ENCODE assay signal across 1 cellular context in genomic region chr22:42079319-42080251, GRCh38.
A peak's percentile ranks its signal among the peaks of the same experiment; 100 is the strongest.
TF ChIP-seq lines count a peak whose summit lies in the region.

A gene with protein sequence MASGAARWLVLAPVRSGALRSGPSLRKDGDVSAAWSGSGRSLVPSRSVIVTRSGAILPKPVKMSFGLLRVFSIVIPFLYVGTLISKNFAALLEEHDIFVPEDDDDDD (plus strand): TSS chr22:42079700. CDS start chr22:42079769, 69 bp downstream.

TF ChIP-seq in HepG2, 621 proteins besides CTCF, POLR2A, EP300 and RAD21 (continued from another document and continues in another):
- TF ChIP-seq PAXIP1 (CRISPR knock-in tag; conservative IDR thresholded peaks at IDR 0.05), result peak; percentile 39
- no peak for TF ChIP-seq MZF1 (CRISPR knock-in tag; IDR thresholded peaks at IDR 0.05; ENCODE audit: borderline replicate concordance)
- TF ChIP-seq ZKSCAN5 (CRISPR knock-in tag; IDR thresholded peaks at IDR 0.05), result no peak
- TF ChIP-seq PRDM10 (CRISPR knock-in tag; IDR thresholded peaks at IDR 0.05; ENCODE audit: low read depth), result peak; percentile 34; the same call in 1 of the 2 replicates
- TF ChIP-seq RNF2 (conservative IDR thresholded peaks at IDR 0.05; ENCODE audit: low read depth), result no peak; the same call in none of the 2 replicates
- TF ChIP-seq MXD4 (CRISPR knock-in tag; IDR thresholded peaks at IDR 0.05), result no peak; the same call in 1 of the 2 replicates
- peak; percentile 28; the same call in 1 of the 2 replicates for TF ChIP-seq CCDC6 (CRISPR knock-in tag; IDR thresholded peaks at IDR 0.05)
- TF ChIP-seq ZNF550 (CRISPR knock-in tag; IDR thresholded peaks at IDR 0.05; ENCODE audit: borderline replicate concordance), result no peak
- no peak for TF ChIP-seq SRF (IDR thresholded peaks at IDR 0.05; ENCODE audit: low read depth, low read length)
- no peak for TF ChIP-seq ZNF83 (CRISPR knock-in tag; IDR thresholded peaks at IDR 0.05; ENCODE audit: borderline replicate concordance)
- TF ChIP-seq ZNF709 (CRISPR knock-in tag; IDR thresholded peaks at IDR 0.05), result peak; percentile 52; the same call in 1 of the 2 replicates
- peak; percentile 71 for TF ChIP-seq KDM2A (CRISPR knock-in tag; IDR thresholded peaks at IDR 0.05; ENCODE audit: borderline replicate concordance, low read depth)
- peak; percentile 79 for TF ChIP-seq ZBTB21 (CRISPR knock-in tag; IDR thresholded peaks at IDR 0.05)
- peak; percentile 55 for TF ChIP-seq NR2C2 (CRISPR knock-in tag; IDR thresholded peaks at IDR 0.05; ENCODE audit: borderline replicate concordance)
- TF ChIP-seq, protein P1, sequence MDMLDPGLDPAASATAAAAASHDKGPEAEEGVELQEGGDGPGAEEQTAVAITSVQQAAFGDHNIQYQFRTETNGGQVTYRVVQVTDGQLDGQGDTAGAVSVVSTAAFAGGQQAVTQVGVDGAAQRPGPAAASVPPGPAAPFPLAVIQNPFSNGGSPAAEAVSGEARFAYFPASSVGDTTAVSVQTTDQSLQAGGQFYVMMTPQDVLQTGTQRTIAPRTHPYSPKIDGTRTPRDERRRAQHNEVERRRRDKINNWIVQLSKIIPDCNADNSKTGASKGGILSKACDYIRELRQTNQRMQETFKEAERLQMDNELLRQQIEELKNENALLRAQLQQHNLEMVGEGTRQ (IDR thresholded peaks at IDR 0.05; ENCODE audit: low read depth, low read length), result no peak
- TF ChIP-seq, protein P1 (CRISPR knock-in tag; IDR thresholded peaks at IDR 0.05; ENCODE audit: borderline replicate concordance), result peak; percentile 36; the same call in 1 of the 2 replicates
- TF ChIP-seq, protein P2, sequence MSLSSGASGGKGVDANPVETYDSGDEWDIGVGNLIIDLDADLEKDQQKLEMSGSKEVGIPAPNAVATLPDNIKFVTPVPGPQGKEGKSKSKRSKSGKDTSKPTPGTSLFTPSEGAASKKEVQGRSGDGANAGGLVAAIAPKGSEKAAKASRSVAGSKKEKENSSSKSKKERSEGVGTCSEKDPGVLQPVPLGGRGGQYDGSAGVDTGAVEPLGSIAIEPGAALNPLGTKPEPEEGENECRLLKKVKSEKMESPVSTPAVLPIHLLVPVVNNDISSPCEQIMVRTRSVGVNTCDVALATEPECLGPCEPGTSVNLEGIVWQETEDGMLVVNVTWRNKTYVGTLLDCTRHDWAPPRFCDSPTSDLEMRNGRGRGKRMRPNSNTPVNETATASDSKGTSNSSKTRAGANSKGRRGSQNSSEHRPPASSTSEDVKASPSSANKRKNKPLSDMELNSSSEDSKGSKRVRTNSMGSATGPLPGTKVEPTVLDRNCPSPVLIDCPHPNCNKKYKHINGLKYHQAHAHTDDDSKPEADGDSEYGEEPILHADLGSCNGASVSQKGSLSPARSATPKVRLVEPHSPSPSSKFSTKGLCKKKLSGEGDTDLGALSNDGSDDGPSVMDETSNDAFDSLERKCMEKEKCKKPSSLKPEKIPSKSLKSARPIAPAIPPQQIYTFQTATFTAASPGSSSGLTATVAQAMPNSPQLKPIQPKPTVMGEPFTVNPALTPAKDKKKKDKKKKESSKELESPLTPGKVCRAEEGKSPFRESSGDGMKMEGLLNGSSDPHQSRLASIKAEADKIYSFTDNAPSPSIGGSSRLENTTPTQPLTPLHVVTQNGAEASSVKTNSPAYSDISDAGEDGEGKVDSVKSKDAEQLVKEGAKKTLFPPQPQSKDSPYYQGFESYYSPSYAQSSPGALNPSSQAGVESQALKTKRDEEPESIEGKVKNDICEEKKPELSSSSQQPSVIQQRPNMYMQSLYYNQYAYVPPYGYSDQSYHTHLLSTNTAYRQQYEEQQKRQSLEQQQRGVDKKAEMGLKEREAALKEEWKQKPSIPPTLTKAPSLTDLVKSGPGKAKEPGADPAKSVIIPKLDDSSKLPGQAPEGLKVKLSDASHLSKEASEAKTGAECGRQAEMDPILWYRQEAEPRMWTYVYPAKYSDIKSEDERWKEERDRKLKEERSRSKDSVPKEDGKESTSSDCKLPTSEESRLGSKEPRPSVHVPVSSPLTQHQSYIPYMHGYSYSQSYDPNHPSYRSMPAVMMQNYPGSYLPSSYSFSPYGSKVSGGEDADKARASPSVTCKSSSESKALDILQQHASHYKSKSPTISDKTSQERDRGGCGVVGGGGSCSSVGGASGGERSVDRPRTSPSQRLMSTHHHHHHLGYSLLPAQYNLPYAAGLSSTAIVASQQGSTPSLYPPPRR (CRISPR knock-in tag; IDR thresholded peaks at IDR 0.05; ENCODE audit: borderline replicate concordance), result peak; percentile 40; the same call in 1 of the 2 replicates
- TF ChIP-seq ZNF883 (CRISPR knock-in tag; IDR thresholded peaks at IDR 0.05; ENCODE audit: not compliant biosample characterization), result peak; percentile 86
- peak; percentile 77; the same call in 1 of the 2 replicates for TF ChIP-seq ZBTB4 (CRISPR knock-in tag; IDR thresholded peaks at IDR 0.05; ENCODE audit: borderline replicate concordance)
- TF ChIP-seq NFE2 (CRISPR knock-in tag; IDR thresholded peaks at IDR 0.05), result no peak
- no peak for TF ChIP-seq ZNF790 (CRISPR knock-in tag; IDR thresholded peaks at IDR 0.05; ENCODE audit: borderline replicate concordance)
- TF ChIP-seq DNMT1 (CRISPR knock-in tag; IDR thresholded peaks at IDR 0.05), result 0 out of 2 replicates have a peak, but pooled peaks have one; percentile 66
- no peak for TF ChIP-seq ADNP (CRISPR knock-in tag; IDR thresholded peaks at IDR 0.05)
- TF ChIP-seq ZNF781 (CRISPR knock-in tag; IDR thresholded peaks at IDR 0.05; ENCODE audit: borderline replicate concordance, not compliant biosample characterization), result peak; percentile 47
- TF ChIP-seq PAWR (CRISPR knock-in tag; IDR thresholded peaks at IDR 0.05; ENCODE audit: borderline replicate concordance), result no peak
- TF ChIP-seq ZNF598 (CRISPR knock-in tag; IDR thresholded peaks at IDR 0.05; ENCODE audit: borderline replicate concordance), result peak; percentile 80; the same call in 1 of the 2 replicates
- TF ChIP-seq, protein P3, sequence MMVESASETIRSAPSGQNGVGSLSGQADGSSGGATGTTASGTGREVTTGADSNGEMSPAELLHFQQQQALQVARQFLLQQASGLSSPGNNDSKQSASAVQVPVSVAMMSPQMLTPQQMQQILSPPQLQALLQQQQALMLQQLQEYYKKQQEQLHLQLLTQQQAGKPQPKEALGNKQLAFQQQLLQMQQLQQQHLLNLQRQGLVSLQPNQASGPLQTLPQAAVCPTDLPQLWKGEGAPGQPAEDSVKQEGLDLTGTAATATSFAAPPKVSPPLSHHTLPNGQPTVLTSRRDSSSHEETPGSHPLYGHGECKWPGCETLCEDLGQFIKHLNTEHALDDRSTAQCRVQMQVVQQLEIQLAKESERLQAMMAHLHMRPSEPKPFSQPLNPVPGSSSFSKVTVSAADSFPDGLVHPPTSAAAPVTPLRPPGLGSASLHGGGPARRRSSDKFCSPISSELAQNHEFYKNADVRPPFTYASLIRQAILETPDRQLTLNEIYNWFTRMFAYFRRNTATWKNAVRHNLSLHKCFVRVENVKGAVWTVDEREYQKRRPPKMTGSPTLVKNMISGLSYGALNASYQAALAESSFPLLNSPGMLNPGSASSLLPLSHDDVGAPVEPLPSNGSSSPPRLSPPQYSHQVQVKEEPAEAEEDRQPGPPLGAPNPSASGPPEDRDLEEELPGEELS (CRISPR knock-in tag; IDR thresholded peaks at IDR 0.05), result 0 out of 2 replicates have a peak, but pooled peaks have one; percentile 43
- TF ChIP-seq CREM (IDR thresholded peaks at IDR 0.05), result peak; percentile 53
- no peak for TF ChIP-seq CREM (CRISPR knock-in tag; IDR thresholded peaks at IDR 0.05)
- TF ChIP-seq, protein P4, sequence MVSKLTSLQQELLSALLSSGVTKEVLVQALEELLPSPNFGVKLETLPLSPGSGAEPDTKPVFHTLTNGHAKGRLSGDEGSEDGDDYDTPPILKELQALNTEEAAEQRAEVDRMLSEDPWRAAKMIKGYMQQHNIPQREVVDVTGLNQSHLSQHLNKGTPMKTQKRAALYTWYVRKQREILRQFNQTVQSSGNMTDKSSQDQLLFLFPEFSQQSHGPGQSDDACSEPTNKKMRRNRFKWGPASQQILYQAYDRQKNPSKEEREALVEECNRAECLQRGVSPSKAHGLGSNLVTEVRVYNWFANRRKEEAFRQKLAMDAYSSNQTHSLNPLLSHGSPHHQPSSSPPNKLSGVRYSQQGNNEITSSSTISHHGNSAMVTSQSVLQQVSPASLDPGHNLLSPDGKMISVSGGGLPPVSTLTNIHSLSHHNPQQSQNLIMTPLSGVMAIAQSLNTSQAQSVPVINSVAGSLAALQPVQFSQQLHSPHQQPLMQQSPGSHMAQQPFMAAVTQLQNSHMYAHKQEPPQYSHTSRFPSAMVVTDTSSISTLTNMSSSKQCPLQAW (CRISPR knock-in tag; IDR thresholded peaks at IDR 0.05), result peak; percentile 83
- TF ChIP-seq MEIS2 (CRISPR knock-in tag; IDR thresholded peaks at IDR 0.05), result peak; percentile 35; the same call in 1 of the 2 replicates
- no peak for TF ChIP-seq MBD4 (IDR thresholded peaks at IDR 0.05; ENCODE audit: borderline replicate concordance, low read length)
- no peak for TF ChIP-seq CHD4 (IDR thresholded peaks at IDR 0.05; ENCODE audit: borderline replicate concordance, low read length)
- TF ChIP-seq ZNF234 (CRISPR knock-in tag; conservative IDR thresholded peaks at IDR 0.05), result 0 out of 2 replicates have a peak, but pooled peaks have one; percentile 42
- peak; percentile 61 for TF ChIP-seq IRF2 (CRISPR knock-in tag; IDR thresholded peaks at IDR 0.05)
